17 cellular contexts compared by ENCODE assay signal in genomic region chr2:204945376-204945775, GRCh38.
DNase-seq lines count a peak whose midpoint lies in the region; ATAC-seq, FAIRE-seq and TF ChIP-seq lines count a peak whose summit lies in the region.
"Had no signal": no experiment of that assay in that cellular context is flagged by ENCODE, and none has a peak within 500 bp of the region (broad histone marks: within the 10 kb centered on the region; RNA-seq: fewer than 3 reads in every experiment).

No MANE protein-coding gene starts in this region.

- no peak overlapping the region for H2AFZ ChIP-seq in hepatocyte

- no peaks in the 10 kb centered on the region for H3K9me2 ChIP-seq in hepatocyte (replicated peaks; ENCODE audit: insufficient read depth)

- peak overlapping the region; percentile 7 for H3K27ac Mint-ChIP-seq in activated naive CD8-positive, alpha-beta T cell treated with anti-CD3 and anti-CD28 coated beads, Interleukin-2, amount 10 ng/mL, durations not matched to agents 7 days and 5 days
- H3K27ac Mint-ChIP-seq in activated naive CD8-positive, alpha-beta T cell treated with anti-CD3 and anti-CD28 coated beads, Interleukin-2, amount 50 U/mL, for 24 hours = no peak overlapping the region
- H3K27ac Mint-ChIP-seq: B cell, HFFc6 had no signal

- no peaks in the 10 kb centered on the region for H3K9me3 ChIP-seq in HEK293 (ENCODE audit: control insufficient read depth, insufficient read depth, low read depth, low read length)
- no peaks in the 10 kb centered on the region for H3K9me3 ChIP-seq in hepatocyte (ENCODE audit: low read depth)

- no peak overlapping the region for H3K4me3 ChIP-seq in HEK293 (ENCODE audit: low read depth, low read length)
- H3K4me3 ChIP-seq in hepatocyte = no peak overlapping the region
- H3K4me3 ChIP-seq: BLaER1 treated with 17β-estradiol and CSF1 and Interleukin-3, amounts not matched to agents 10 nM and 100 nM had no signal

- no peaks in the 10 kb centered on the region for H3K36me3 ChIP-seq in HEK293 (ENCODE audit: control insufficient read depth in 2 of 2, insufficient read depth in 1 of 2, low read length in 2 of 2)
- no peaks in the 10 kb centered on the region for H3K36me3 ChIP-seq in hepatocyte (replicated peaks; ENCODE audit: insufficient read depth, low read depth)
- H3K36me3 ChIP-seq: BLaER1 treated with 17β-estradiol and CSF1 and Interleukin-3, amounts not matched to agents 10 nM and 100 nM had no signal

- no peak overlapping the region for H3K4me3 Mint-ChIP-seq in activated naive CD8-positive, alpha-beta T cell treated with anti-CD3 and anti-CD28 coated beads, Interleukin-2, amount 10 ng/mL, durations not matched to agents 7 days and 5 days
- H3K4me3 Mint-ChIP-seq in activated naive CD8-positive, alpha-beta T cell treated with anti-CD3 and anti-CD28 coated beads, Interleukin-2, amount 50 U/mL, for 24 hours = no peak overlapping the region
- H3K4me3 Mint-ChIP-seq: B cell; CD4-positive, CD25-positive, alpha-beta regulatory T cell; HFFc6 had no signal

- H3K4me2 ChIP-seq in hepatocyte = peak overlapping the region; percentile 51
- H3K4me2 ChIP-seq: BLaER1 treated with 17β-estradiol and CSF1 and Interleukin-3, amounts not matched to agents 10 nM and 100 nM; KMS-11 had no signal

- POLR2A ChIA-PET in activated naive CD8-positive, alpha-beta T cell treated with anti-CD3 and anti-CD28 coated beads, Interleukin-2, amount 10 ng/mL, durations not matched to agents 7 days and 5 days (lab: Charles Lee) = interaction anchor here (1.8 kb wide), 1 partner anchor 64 kb away, joined by 5 read pairs; no protein-coding TSS in a partner anchor
- POLR2A ChIA-PET in HEK293 (lab: Yijun Ruan, JAX) = no interaction called here

- H3K4me1 ChIP-seq in HEK293 (ENCODE audit: control insufficient read depth, insufficient read depth, low read length) (no peaks in the 10 kb centered on the region), hepatocyte (ENCODE audit: insufficient read depth) (peaks cover 6% of the 10 kb centered on the region)
- H3K4me1 ChIP-seq: BLaER1 treated with 17β-estradiol and CSF1 and Interleukin-3, amounts not matched to agents 10 nM and 100 nM had no signal

- CTCF ChIA-PET in HEK293 (lab: Yijun Ruan, JAX) = no interaction called here

- peaks cover 23% of the 10 kb centered on the region for H3K9me3 Mint-ChIP-seq in activated naive CD8-positive, alpha-beta T cell treated with anti-CD3 and anti-CD28 coated beads, Interleukin-2, amount 10 ng/mL, durations not matched to agents 7 days and 5 days
- H3K9me3 Mint-ChIP-seq in activated naive CD8-positive, alpha-beta T cell treated with anti-CD3 and anti-CD28 coated beads, Interleukin-2, amount 50 U/mL, for 24 hours = peaks cover 31% of the 10 kb centered on the region

- TF ChIP-seq CTCF in HEK293 (tag by site-specific recombination; IDR thresholded peaks at IDR 0.05) (no peak), hepatocyte (IDR thresholded peaks at IDR 0.05; ENCODE audit: poor library complexity) (no peak)

- no peaks in the 10 kb centered on the region for H3K27me3 ChIP-seq in hepatocyte
- H3K27me3 ChIP-seq: BLaER1 treated with 17β-estradiol and CSF1 and Interleukin-3, amounts not matched to agents 10 nM and 100 nM had no signal

- H3K27ac ChIP-seq in HEK293 (ENCODE audit: extremely low read depth, low read depth, low read length) (no peak overlapping the region), hepatocyte (peak overlapping the region; percentile 29)
- H3K27ac ChIP-seq: BLaER1 treated with 17β-estradiol and CSF1 and Interleukin-3, amounts not matched to agents 10 nM and 100 nM; KMS-11 had no signal

- no peak for ATAC-seq in activated naive CD8-positive, alpha-beta T cell treated with anti-CD3 and anti-CD28 coated beads, Interleukin-2, amount 10 ng/mL, durations not matched to agents 7 days and 5 days (ENCODE audit: low read depth)
- no peak for ATAC-seq in activated naive CD8-positive, alpha-beta T cell treated with anti-CD3 and anti-CD28 coated beads, Interleukin-2, amount 50 U/mL, for 24 hours
- no peak for ATAC-seq in HG03342 (IDR thresholded peaks at IDR 0.05; ENCODE audit: unreplicated experiment)

- no peaks in the 10 kb centered on the region for H4K20me1 ChIP-seq in hepatocyte (ENCODE audit: insufficient read depth, poor library complexity, severe bottlenecking)
- H4K20me1 ChIP-seq: BLaER1 treated with 17β-estradiol and CSF1 and Interleukin-3, amounts not matched to agents 10 nM and 100 nM had no signal

- no peaks in the 10 kb centered on the region for H3K79me2 ChIP-seq in hepatocyte

- 53% methylated on average over 2 of the region's 2 CpGs for WGBS in hepatocyte (ENCODE audit: low lambda C conversion rate, missing lambda C conversion rate)

- FAIRE-seq in GM19239 (lab: Jason Lieb, UNC) = no peak
- FAIRE-seq: H1 had no signal

- peaks cover under 1% of the 10 kb centered on the region for H3K27me3 Mint-ChIP-seq in activated naive CD8-positive, alpha-beta T cell treated with anti-CD3 and anti-CD28 coated beads, Interleukin-2, amount 10 ng/mL, durations not matched to agents 7 days and 5 days
- H3K27me3 Mint-ChIP-seq in activated naive CD8-positive, alpha-beta T cell treated with anti-CD3 and anti-CD28 coated beads, Interleukin-2, amount 50 U/mL, for 24 hours = no peaks in the 10 kb centered on the region
- H3K27me3 Mint-ChIP-seq: B cell had no signal

- DNase-seq in activated naive CD8-positive, alpha-beta T cell treated with anti-CD3 and anti-CD28 coated beads, Interleukin-2, amount 10 ng/mL, durations not matched to agents 7 days and 5 days = no peak
- DNase-seq in activated naive CD8-positive, alpha-beta T cell treated with anti-CD3 and anti-CD28 coated beads, Interleukin-2, amount 50 U/mL, for 24 hours = no peak
- DNase-seq in hepatocyte (ENCODE audit: low spot score) (peak; percentile 18), GM19239 (ENCODE audit: insufficient read length, low spot score) (no peak), kidney tubule cell (ENCODE audit: low spot score) (no peak)
- DNase-seq: CD4-positive, CD25-positive, alpha-beta regulatory T cell; DMS153; DMS79; GF-D8; HCEC 1CT; HFFc6 had no signal

- peaks cover 65% of the 10 kb centered on the region for H3K36me3 Mint-ChIP-seq in activated naive CD8-positive, alpha-beta T cell treated with anti-CD3 and anti-CD28 coated beads, Interleukin-2, amount 10 ng/mL, durations not matched to agents 7 days and 5 days
- H3K36me3 Mint-ChIP-seq in activated naive CD8-positive, alpha-beta T cell treated with anti-CD3 and anti-CD28 coated beads, Interleukin-2, amount 50 U/mL, for 24 hours (ENCODE audit: low read depth) = peaks cover 7% of the 10 kb centered on the region

- H3K4me1 Mint-ChIP-seq in activated naive CD8-positive, alpha-beta T cell treated with anti-CD3 and anti-CD28 coated beads, Interleukin-2, amount 10 ng/mL, durations not matched to agents 7 days and 5 days = peaks cover 43% of the 10 kb centered on the region
- H3K4me1 Mint-ChIP-seq in activated naive CD8-positive, alpha-beta T cell treated with anti-CD3 and anti-CD28 coated beads, Interleukin-2, amount 50 U/mL, for 24 hours = peaks cover 24% of the 10 kb centered on the region
- H3K4me1 Mint-ChIP-seq: B cell had no signal

TF ChIP-seq in HEK293, 187 proteins besides CTCF, POLR2A, EP300 and RAD21:
- TF ChIP-seq TRIM28 (IDR thresholded peaks at IDR 0.05; ENCODE audit: borderline replicate concordance, low read length) (peak; percentile 50; the same call in 1 of the 2 replicates), ZNF645 (tag by site-specific recombination; IDR thresholded peaks at IDR 0.05) (no peak)
